Comparison of ENCODE assay signal across 21 cellular contexts in genomic region chr13:27624071-27624470, GRCh38. TPM values are rescaled to one million over a fixed set of nuclear protein-coding genes. Genes with fewer than 3 reads are reported as not detected.
DNase-seq lines count a peak whose midpoint lies in the region; ATAC-seq and TF ChIP-seq lines count a peak whose summit lies in the region.
"Had no signal": no experiment of that assay in that cellular context is flagged by ENCODE, and none has a peak within 500 bp of the region (broad histone marks: within the 10 kb centered on the region; RNA-seq: fewer than 3 reads in every experiment).

No MANE protein-coding gene starts in this region.

- no peaks in the 10 kb centered on the region for H3K9me3 Mint-ChIP-seq in MCF 10A (ENCODE audit: unreplicated experiment)
- H3K9me3 Mint-ChIP-seq in WTC11, result no peaks in the 10 kb centered on the region
- H3K9me3 Mint-ChIP-seq: H9, naive B cell had no signal

- H3K27ac Mint-ChIP-seq in MCF 10A (ENCODE audit: low read depth, unreplicated experiment) (peak overlapping the region; percentile 52), WTC11 (peak overlapping the region; percentile 41; the same call in 1 of the 2 replicates)

- H3K4me1 Mint-ChIP-seq in MCF 10A (ENCODE audit: insufficient read depth, unreplicated experiment), result peaks cover 53% of the 10 kb centered on the region
- H3K4me1 Mint-ChIP-seq in WTC11, result peaks cover 41% of the 10 kb centered on the region

- POLR2A ChIA-PET in MCF 10A (lab: Yijun Ruan, JAX) (interaction anchor here (0.9 to 8.6 kb wide), 4 partner anchors 8 to 173 kb away, joined by 3 to 198 read pairs (median 50); no protein-coding TSS in a partner anchor), WTC11 (lab: Charles Lee) (no interaction called here)

- H3K27ac ChIP-seq in breast epithelium, result no peak overlapping the region
- peak overlapping the region in 1 of 2 donors; percentile 29 for H3K27ac ChIP-seq in left lung
- no peak overlapping the region for H3K27ac ChIP-seq in upper lobe of right lung
- no peak overlapping the region for H3K27ac ChIP-seq in ascending aorta
- H3K27ac ChIP-seq: coronary artery, heart right ventricle had no signal

- no peak for ATAC-seq in WTC11
- ATAC-seq in left lung, result peak; percentile 6
- peak; percentile 25 for ATAC-seq in upper lobe of right lung
- no peak for ATAC-seq in HG02571 (IDR thresholded peaks at IDR 0.05; ENCODE audit: unreplicated experiment)
- ATAC-seq: heart right ventricle had no signal

- peaks cover 37% of the 10 kb centered on the region for H3K36me3 Mint-ChIP-seq in MCF 10A (ENCODE audit: insufficient read depth, unreplicated experiment)
- H3K36me3 Mint-ChIP-seq in WTC11, result peaks cover 27% of the 10 kb centered on the region

- CTCF ChIA-PET in MCF 10A (lab: Yijun Ruan, JAX) (no interaction called here), WTC11 (lab: Charles Lee) (no interaction called here)

- intact Hi-C loops in MCF 10A (cut with micrococcal nuclease) (no loop called here), breast epithelium (cut with DNase I; ENCODE audit: low total_unique reads) (loop anchor here (5.0 kb wide), 1 partner anchor 437 kb away; no protein-coding TSS in a partner anchor), left lung (cut with DNase I) (no loop called here), upper lobe of right lung (cut with DNase I) (no loop called here), ascending aorta (cut with DNase I) (loop anchor here (5.0 to 10.0 kb wide), 6 partner anchors 249 to 1971 kb away; partner anchors contain the start of genes PAN3, RASL11A, RPL21 and SLC7A1)

- TF ChIP-seq POLR2A in breast epithelium (IDR thresholded peaks at IDR 0.05), result no peak

- H3K36me3 ChIP-seq in breast epithelium (no peaks in the 10 kb centered on the region), left lung (peaks cover 0 to 12% of the 10 kb centered on the region in 2 donors), upper lobe of right lung (no peaks in the 10 kb centered on the region), ascending aorta (peaks cover 0 to 6% of the 10 kb centered on the region in 2 donors)

- no peak for TF ChIP-seq CTCF in MCF 10A (IDR thresholded peaks at IDR 0.05; ENCODE audit: unreplicated experiment)
- no peak for TF ChIP-seq CTCF in breast epithelium (IDR thresholded peaks at IDR 0.05)
- TF ChIP-seq CTCF in WTC11 (IDR thresholded peaks at IDR 0.05), result no peak
- no peak for TF ChIP-seq CTCF in left lung (IDR thresholded peaks at IDR 0.05)
- no peak for TF ChIP-seq CTCF in upper lobe of right lung (IDR thresholded peaks at IDR 0.05)
- no peak for TF ChIP-seq CTCF in ascending aorta (IDR thresholded peaks at IDR 0.05)

- H3K4me1 ChIP-seq in breast epithelium (peaks cover 0 to under 1% of the 10 kb centered on the region in 2 donors), left lung (peaks cover 11 to 41% of the 10 kb centered on the region in 2 donors), upper lobe of right lung (peaks cover 29% of the 10 kb centered on the region), ascending aorta (peaks cover 0 to 5% of the 10 kb centered on the region in 2 donors)

- no TSS peak for BruUV-seq in MCF 10A (replicated peaks; lab: Mats Ljungman, UMichigan)

- H3K4me3 ChIP-seq in breast epithelium (no peak overlapping the region), left lung (peak overlapping the region in 1 of 2 donors; percentile 8), upper lobe of right lung (peak overlapping the region; percentile 12), ascending aorta (no peak overlapping the region)
- H3K4me3 ChIP-seq: coronary artery, heart right ventricle had no signal

- no peaks in the 10 kb centered on the region for H3K27me3 ChIP-seq in breast epithelium
- no peaks in the 10 kb centered on the region for H3K27me3 ChIP-seq in left lung
- H3K27me3 ChIP-seq in upper lobe of right lung, result no peaks in the 10 kb centered on the region
- H3K27me3 ChIP-seq in ascending aorta, result no peaks in the 10 kb centered on the region
- H3K27me3 ChIP-seq: heart right ventricle, upper lobe of left lung had no signal

- H3K9me3 ChIP-seq in breast epithelium, result no peaks in the 10 kb centered on the region
- no peaks in the 10 kb centered on the region for H3K9me3 ChIP-seq in left lung
- H3K9me3 ChIP-seq in upper lobe of right lung, result no peaks in the 10 kb centered on the region
- H3K9me3 ChIP-seq in ascending aorta, result no peaks in the 10 kb centered on the region
- H3K9me3 ChIP-seq: heart right ventricle, upper lobe of left lung had no signal

- H3K4me3 Mint-ChIP-seq in MCF 10A (ENCODE audit: unreplicated experiment), result peak overlapping the region; percentile 93
- H3K4me3 Mint-ChIP-seq in WTC11, result peak overlapping the region; percentile 94; the same call in 1 of the 2 replicates

- DNase-seq in MCF 10A (ENCODE audit: unreplicated experiment), result no peak
- no peak for DNase-seq in breast epithelium (ENCODE audit: low spot score in 2 of 2)
- no peak for DNase-seq in WTC11 (ENCODE audit: low spot score)
- no peak for DNase-seq in left lung
- no peak for DNase-seq in upper lobe of right lung
- no peak for DNase-seq in ascending aorta (ENCODE audit: low spot score in 2 of 2)
- DNase-seq in NCI-H2227 (lab: John Stamatoyannopoulos, UW; ENCODE audit: unreplicated experiment), result no peak
- DNase-seq: activated CD4-positive, CD25-positive, alpha-beta regulatory T cell; activated effector memory CD4-positive, alpha-beta T cell treated with anti-CD3 and anti-CD28 coated beads, Interleukin-2, amount 50 U/mL, for 16 hours; COR-L47; H9; heart right ventricle; naive B cell; NCI-H1048; NCI-H2029 treated with DMSO at 0.1 percent for 48 hours; NCI-H510A; Right ventricle myocardium superior; stimulated activated naive CD4-positive, alpha-beta T cell had no signal

- H3K27me3 Mint-ChIP-seq in MCF 10A (ENCODE audit: insufficient read depth, unreplicated experiment) (no peaks in the 10 kb centered on the region), WTC11 (ENCODE audit: low read depth) (no peaks in the 10 kb centered on the region)
- H3K27me3 Mint-ChIP-seq: naive B cell had no signal

TF ChIP-seq in WTC11, 78 proteins besides CTCF, POLR2A, EP300 and RAD21:
- no peak for TF ChIP-seq NR1H2 (CRISPR knock-in tag; IDR thresholded peaks at IDR 0.05)
- no peak for TF ChIP-seq JUN (CRISPR knock-in tag; IDR thresholded peaks at IDR 0.05)
- no peak for TF ChIP-seq MAX (CRISPR knock-in tag; IDR thresholded peaks at IDR 0.05)
- no peak for TF ChIP-seq CBFB (CRISPR knock-in tag; IDR thresholded peaks at IDR 0.05; ENCODE audit: low read depth)
- no peak for TF ChIP-seq ATF2 (CRISPR knock-in tag; IDR thresholded peaks at IDR 0.05; ENCODE audit: borderline replicate concordance, low read depth)
- TF ChIP-seq SMAD4 (CRISPR knock-in tag; IDR thresholded peaks at IDR 0.05), result no peak

RNA-seq across cellular contexts. Expression of gene POLR1D, which starts 2.4 kb away (rescaled TPM):
- 123 and 146 TPM in 2 replicates for total RNA-seq in MCF 10A (2022)
- 100 to 1,000 TPM; 103 to 130 (median 115) TPM for total RNA-seq in breast epithelium
- 185 to 198 TPM (median 191 TPM) in 3 replicates for total RNA-seq in WTC11 (2021)
- 100 to 1,000 TPM; 100 to 121 TPM for total RNA-seq in left lung
- total RNA-seq in upper lobe of right lung, result 114 TPM
- total RNA-seq in ascending aorta, result 91.2 TPM

RNA-seq across cellular contexts. Expression of gene LNX2, which starts 3.7 kb away (rescaled TPM):
- total RNA-seq in MCF 10A (2022), result 12.3 and 15.6 TPM in 2 replicates
- total RNA-seq in breast epithelium, result 10 to 100 TPM in 2 of 3 donors, 1 to 10 TPM in 1; 5.9 to 19.3 (median 19.2) TPM
- 9.6 to 10.1 TPM (median 9.8 TPM) in 3 replicates for total RNA-seq in WTC11 (2021)
- total RNA-seq in left lung, result 10 to 100 TPM; 24.8 to 25.9 TPM
- total RNA-seq in upper lobe of right lung, result 35.3 TPM
- total RNA-seq in ascending aorta, result 3.7 TPM

Comparison
In these comparisons a context has a peak if more than half of its experiments do, and no peak if none do; other contexts are left out.
1. intact Hi-C loops: an anchor here in breast epithelium (5.0 kb wide) and ascending aorta (5.0 to 10.0 kb wide); none called in MCF 10A, left lung and upper lobe of right lung.
2. ATAC-seq: peak in left lung (single experiment) and upper lobe of right lung (single experiment); none in WTC11 (single experiment) and HG02571 (single experiment).